Comparison of ENCODE assay signal across 30 cellular contexts in the genomic region with DNA sequence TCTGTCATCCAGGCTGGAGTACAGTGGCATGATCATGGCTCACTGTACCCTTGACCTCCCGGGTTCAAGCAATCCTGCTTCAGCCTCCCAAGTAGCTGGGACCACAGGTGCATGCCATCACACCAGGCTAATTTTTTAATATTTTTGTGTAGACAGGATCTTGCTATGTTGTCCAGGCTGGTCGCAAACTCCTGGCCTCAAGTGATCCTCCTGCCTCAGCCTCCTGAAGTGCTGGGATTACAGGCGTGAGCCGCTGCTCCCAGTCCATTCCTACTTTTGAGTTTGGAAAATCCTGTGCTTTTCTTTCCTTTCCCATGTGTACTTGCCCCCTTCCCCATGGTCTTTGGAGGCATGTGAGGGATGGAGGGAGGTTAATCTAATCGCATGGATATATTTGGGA.
"Had no signal": no experiment of that assay in that cellular context is flagged by ENCODE, and none has a peak within 500 bp of the region (broad histone marks: within the 10 kb centered on the region; RNA-seq: fewer than 3 reads in every experiment).

No MANE protein-coding gene starts in this region.

- H3K27ac ChIP-seq: ascending aorta, brain microvascular endothelial cell, esophagus muscularis mucosa, foreskin keratinocyte, gastrocnemius medialis, heart left ventricle had no signal

- DNase-seq: activated CD4-positive, alpha-beta memory T cell treated with anti-CD3 and anti-CD28 coated beads, Interleukin-2, amount 10 ng/mL, durations not matched to agents 7 days and 5 days; activated CD4-positive, alpha-beta T cell treated with anti-CD3 and anti-CD28 coated beads for 1 hour; activated CD4-positive, alpha-beta T cell treated with anti-CD3 and anti-CD28 coated beads for 4 hours; activated CD4-positive, alpha-beta T cell treated with anti-CD3 and anti-CD28 coated beads, Interleukin-2, amount 10 ng/mL, durations not matched to agents 7 days and 5 days; activated CD4-positive, alpha-beta T cell treated with anti-CD3 and anti-CD28 coated beads, Interleukin-2, amount 50 U/mL, for 4 hours; activated CD8-positive, alpha-beta memory T cell treated with anti-CD3 and anti-CD28 coated beads, Interleukin-2, amount 50 U/mL, for 48 hours; activated gamma-delta T cell; activated naive CD4-positive, alpha-beta T cell; activated naive CD4-positive, alpha-beta T cell treated with anti-CD3 and anti-CD28 coated beads, Interleukin-2, amount 10 ng/mL, durations not matched to agents 7 days and 5 days; activated naive CD8-positive, alpha-beta T cell treated with anti-CD3 and anti-CD28 coated beads, Interleukin-2, amount 10 ng/mL, durations not matched to agents 7 days and 5 days; activated T-cell treated with anti-CD3 and anti-CD28 coated beads for 4 hours; activated T-cell treated with anti-CD3 and anti-CD28 coated beads, Interleukin-2, amount 50 U/mL, for 24 hours; activated T-cell treated with anti-CD3 and anti-CD28 coated beads, Interleukin-2, amount 50 U/mL, for 72 hours; brain microvascular endothelial cell; cortex of kidney; dermis blood vessel endothelial cell; effector CD4-positive, alpha-beta T cell; effector memory CD8-positive, alpha-beta T cell; erythroblast; foreskin keratinocyte; gastrocnemius medialis; glutamatergic neuron; heart left ventricle; T-helper 1 cell; T-helper 2 cell had no signal

- H3K4me3 Mint-ChIP-seq: activated CD4-positive, alpha-beta memory T cell treated with anti-CD3 and anti-CD28 coated beads, Interleukin-2, amount 10 ng/mL, durations not matched to agents 7 days and 5 days; activated CD4-positive, alpha-beta T cell treated with anti-CD3 and anti-CD28 coated beads, Interleukin-2, amount 10 ng/mL, durations not matched to agents 7 days and 5 days; activated naive CD4-positive, alpha-beta T cell treated with anti-CD3 and anti-CD28 coated beads, Interleukin-2, amount 10 ng/mL, durations not matched to agents 7 days and 5 days; activated naive CD8-positive, alpha-beta T cell treated with anti-CD3 and anti-CD28 coated beads, Interleukin-2, amount 10 ng/mL, durations not matched to agents 7 days and 5 days; activated T-cell treated with anti-CD3 and anti-CD28 coated beads, Interleukin-2, amount 50 U/mL, for 24 hours; activated T-cell treated with anti-CD3 and anti-CD28 coated beads, Interleukin-2, amount 50 U/mL, for 72 hours; central memory CD8-positive, alpha-beta T cell; effector memory CD8-positive, alpha-beta T cell had no signal

- H3K27me3 ChIP-seq: ascending aorta, brain microvascular endothelial cell, esophagus muscularis mucosa, foreskin keratinocyte, gastrocnemius medialis, heart left ventricle had no signal

- H3K4me1 Mint-ChIP-seq: activated CD4-positive, alpha-beta memory T cell treated with anti-CD3 and anti-CD28 coated beads, Interleukin-2, amount 10 ng/mL, durations not matched to agents 7 days and 5 days; activated naive CD4-positive, alpha-beta T cell treated with anti-CD3 and anti-CD28 coated beads, Interleukin-2, amount 10 ng/mL, durations not matched to agents 7 days and 5 days had no signal

- H3K9me3 ChIP-seq: ascending aorta, esophagus muscularis mucosa, gastrocnemius medialis, heart left ventricle had no signal

- H3K36me3 Mint-ChIP-seq: activated naive CD4-positive, alpha-beta T cell treated with anti-CD3 and anti-CD28 coated beads, Interleukin-2, amount 50 U/mL, for 72 hours had no signal

- FAIRE-seq: bronchial epithelial cell had no signal

- H3K9me3 Mint-ChIP-seq: activated CD4-positive, alpha-beta memory T cell treated with anti-CD3 and anti-CD28 coated beads, Interleukin-2, amount 10 ng/mL, durations not matched to agents 7 days and 5 days; activated CD4-positive, alpha-beta T cell treated with anti-CD3 and anti-CD28 coated beads, Interleukin-2, amount 10 ng/mL, durations not matched to agents 7 days and 5 days; activated naive CD4-positive, alpha-beta T cell treated with anti-CD3 and anti-CD28 coated beads, Interleukin-2, amount 10 ng/mL, durations not matched to agents 7 days and 5 days; activated naive CD4-positive, alpha-beta T cell treated with anti-CD3 and anti-CD28 coated beads, Interleukin-2, amount 50 U/mL, for 72 hours; activated naive CD8-positive, alpha-beta T cell treated with anti-CD3 and anti-CD28 coated beads, Interleukin-2, amount 10 ng/mL, durations not matched to agents 7 days and 5 days; activated T-cell treated with anti-CD3 and anti-CD28 coated beads, Interleukin-2, amount 50 U/mL, for 24 hours; activated T-cell treated with anti-CD3 and anti-CD28 coated beads, Interleukin-2, amount 50 U/mL, for 72 hours; central memory CD8-positive, alpha-beta T cell; effector memory CD8-positive, alpha-beta T cell had no signal

- H3K27ac Mint-ChIP-seq: activated CD4-positive, alpha-beta memory T cell treated with anti-CD3 and anti-CD28 coated beads, Interleukin-2, amount 10 ng/mL, durations not matched to agents 7 days and 5 days; activated CD4-positive, alpha-beta T cell treated with anti-CD3 and anti-CD28 coated beads, Interleukin-2, amount 10 ng/mL, durations not matched to agents 7 days and 5 days; activated naive CD4-positive, alpha-beta T cell treated with anti-CD3 and anti-CD28 coated beads, Interleukin-2, amount 10 ng/mL, durations not matched to agents 7 days and 5 days; activated naive CD4-positive, alpha-beta T cell treated with anti-CD3 and anti-CD28 coated beads, Interleukin-2, amount 50 U/mL, for 72 hours; activated naive CD8-positive, alpha-beta T cell treated with anti-CD3 and anti-CD28 coated beads, Interleukin-2, amount 10 ng/mL, durations not matched to agents 7 days and 5 days; activated T-cell treated with anti-CD3 and anti-CD28 coated beads, Interleukin-2, amount 50 U/mL, for 24 hours; activated T-cell treated with anti-CD3 and anti-CD28 coated beads, Interleukin-2, amount 50 U/mL, for 72 hours; effector memory CD8-positive, alpha-beta T cell had no signal

- H3K4me3 ChIP-seq: ascending aorta, esophagus muscularis mucosa, gastrocnemius medialis, heart left ventricle had no signal

- H3K36me3 ChIP-seq: ascending aorta, brain microvascular endothelial cell, esophagus muscularis mucosa, gastrocnemius medialis had no signal

- H3K4me1 ChIP-seq: ascending aorta, esophagus muscularis mucosa, foreskin keratinocyte had no signal

- ATAC-seq: activated naive CD4-positive, alpha-beta T cell treated with anti-CD3 and anti-CD28 coated beads, Interleukin-2, amount 50 U/mL, for 72 hours; activated T-cell treated with anti-CD3 and anti-CD28 coated beads, Interleukin-2, amount 50 U/mL, for 72 hours; effector memory CD8-positive, alpha-beta T cell; foreskin keratinocyte; gastrocnemius medialis; heart left ventricle had no signal

- H3K27me3 Mint-ChIP-seq: activated CD4-positive, alpha-beta memory T cell treated with anti-CD3 and anti-CD28 coated beads, Interleukin-2, amount 10 ng/mL, durations not matched to agents 7 days and 5 days; activated CD4-positive, alpha-beta T cell treated with anti-CD3 and anti-CD28 coated beads, Interleukin-2, amount 10 ng/mL, durations not matched to agents 7 days and 5 days; activated naive CD4-positive, alpha-beta T cell treated with anti-CD3 and anti-CD28 coated beads, Interleukin-2, amount 10 ng/mL, durations not matched to agents 7 days and 5 days; activated naive CD8-positive, alpha-beta T cell treated with anti-CD3 and anti-CD28 coated beads, Interleukin-2, amount 10 ng/mL, durations not matched to agents 7 days and 5 days; activated T-cell treated with anti-CD3 and anti-CD28 coated beads, Interleukin-2, amount 50 U/mL, for 24 hours; central memory CD8-positive, alpha-beta T cell; effector memory CD8-positive, alpha-beta T cell had no signal
